24 cellular contexts compared by ENCODE assay signal in the genomic region with DNA sequence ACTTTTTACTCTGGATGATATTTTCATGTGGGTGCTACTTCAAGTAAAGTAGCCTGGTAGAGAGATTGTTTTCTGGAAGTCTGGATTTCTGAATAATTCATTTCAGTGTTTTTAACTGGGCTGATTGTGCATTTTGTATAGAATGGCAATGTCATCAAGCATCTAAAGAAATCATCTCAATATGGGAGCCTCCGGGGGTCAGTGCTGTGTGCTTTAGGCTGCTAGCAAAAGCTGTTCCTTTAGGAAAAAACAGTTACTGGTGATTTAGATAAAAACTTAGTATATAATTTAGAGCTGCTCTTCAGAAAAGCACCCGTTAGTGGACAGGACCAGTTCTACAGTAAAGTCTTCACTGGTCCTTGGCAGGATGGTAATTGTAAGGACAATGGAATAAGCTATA.
"Had no signal": no experiment of that assay in that cellular context is flagged by ENCODE, and none has a peak within 500 bp of the region (broad histone marks: within the 10 kb centered on the region; RNA-seq: fewer than 3 reads in every experiment).

No MANE protein-coding gene starts in this region.

- H3K9me3 ChIP-seq: stomach, suprapubic skin, testis, thoracic aorta, thyroid gland, tibial artery, tibial nerve, transverse colon, upper lobe of left lung, upper lobe of right lung, uterus, vagina had no signal

- H3K36me3 ChIP-seq: uterus had no signal

- H3K4me3 ChIP-seq: stomach, suprapubic skin, testis, thoracic aorta, thyroid gland, tibial artery, tibial nerve, transverse colon, upper lobe of left lung, upper lobe of right lung, uterus, vagina had no signal

- H3K27ac ChIP-seq: stomach, suprapubic skin, testis, thoracic aorta, thyroid gland, tibial artery, tibial nerve, transverse colon, upper lobe of left lung, upper lobe of right lung, uterus, vagina had no signal

- DNase-seq: stimulated activated CD4-positive, alpha-beta T cell treated with anti-CD3 and anti-CD28 coated beads, Interleukin-2, amount 100 ng/mL, for 48 hours; stimulated activated CD4-positive, alpha-beta T cell treated with anti-CD3 and anti-CD28 coated beads, Interleukin-4, amount 100 ng/mL, for 1 hour; stimulated activated CD4-positive, alpha-beta T cell treated with anti-CD3 and anti-CD28 coated beads, Interleukin-4, amount 100 ng/mL, for 24 hours; stimulated activated CD4-positive, alpha-beta T cell treated with anti-CD3 and anti-CD28 coated beads, Interleukin-4, amount 100 ng/mL, for 4 hours; stimulated activated CD8-positive, alpha-beta memory T cell treated with anti-CD3 and anti-CD28 coated beads, Interleukin-4, amount 100 ng/mL, for 48 hours; stimulated activated naive B cell treated with anti-CD40 and anti-IgM and Interleukin-4, amounts not matched to agents 10 μg/mL and 1 μg/mL and 100 μg/mL, for 72 hours; stimulated activated naive CD4-positive, alpha-beta T cell; stimulated activated naive CD4-positive, alpha-beta T cell treated with Interleukin-2 at 50 U/mL for 16 hours; stimulated activated naive CD8-positive, alpha-beta T cell treated with anti-CD3 and anti-CD28 coated beads, Interleukin-15, amount 100 ng/mL, for 72 hours; stimulated activated naive CD8-positive, alpha-beta T cell treated with anti-CD3 and anti-CD28 coated beads, Interleukin-15, Interleukin-2, amounts not matched to agents 100 U/mL and 50 U/mL, for 24 hours; stomach; substantia nigra; testis; thyroid gland; tibial artery; transverse colon; trophoblast cell; upper lobe of left lung; upper lobe of right lung; uterus had no signal

- H3K27me3 ChIP-seq: stomach, suprapubic skin, testis, thyroid gland, tibial artery, tibial nerve, transverse colon, upper lobe of left lung, upper lobe of right lung, uterus, vagina had no signal
